Comparison of ENCODE assay signal across 17 cellular contexts in the genomic region with DNA sequence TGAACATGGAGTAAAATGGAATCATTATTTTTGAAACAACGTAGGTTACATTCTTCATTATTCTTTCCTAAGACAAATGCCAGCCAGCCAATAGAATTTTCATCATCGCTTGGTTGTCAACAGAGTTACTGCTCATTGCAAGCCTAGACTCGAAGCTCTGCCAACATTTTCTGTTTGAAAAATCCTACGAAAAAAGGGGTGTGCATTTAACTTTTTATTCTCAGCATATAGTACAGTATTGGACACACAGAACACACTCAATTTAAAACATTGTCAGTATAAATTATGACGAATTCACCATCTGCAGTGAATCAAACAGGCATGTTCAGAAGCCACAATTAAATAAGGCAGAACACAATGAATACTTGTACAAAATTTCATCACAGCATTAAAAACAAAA.
DNase-seq lines count a peak whose midpoint lies in the region; ATAC-seq, FAIRE-seq and TF ChIP-seq lines count a peak whose summit lies in the region.
"Had no signal": no experiment of that assay in that cellular context is flagged by ENCODE, and none has a peak within 500 bp of the region (broad histone marks: within the 10 kb centered on the region; RNA-seq: fewer than 3 reads in every experiment).

No MANE protein-coding gene starts in this region.

- no peaks in the 10 kb centered on the region for H3K79me2 ChIP-seq in keratinocyte (ENCODE audit: control insufficient read depth, insufficient read depth, low read length)

- no peak overlapping the region for H3K4me2 ChIP-seq in keratinocyte (ENCODE audit: control insufficient read depth, extremely low read depth, insufficient read depth, low read depth, low read length)
- H3K4me2 ChIP-seq: A549, BLaER1 had no signal

- no peak overlapping the region for H3K27ac ChIP-seq in keratinocyte (ENCODE audit: control insufficient read depth, insufficient read depth, low read length)
- peak overlapping the region; percentile 71 to 82 for H3K27ac ChIP-seq in aorta (ENCODE audit: low read depth in 1 of 2, low read length in 2 of 2)
- H3K27ac ChIP-seq: A549, BLaER1 had no signal

- no peak overlapping the region for H3K27ac Mint-ChIP-seq in activated T-helper 2 cell treated with anti-CD3 and anti-CD28 coated beads, Interferon-gamma antibody, Interleukin-2, Interleukin-4, amounts not matched to agents 10 μg/mL and 5 μg/mL and 100 μg/mL, durations not matched to agents 14 hours and 24 hours and 36 hours
- H3K27ac Mint-ChIP-seq: CD4-positive, CD25-positive, alpha-beta regulatory T cell; IgD-negative memory B cell had no signal

- H3K36me3 ChIP-seq in keratinocyte (ENCODE audit: control insufficient read depth in 2 of 2, extremely low read depth in 1 of 2, insufficient read depth in 2 of 2, low read length in 2 of 2) (no peaks in the 10 kb centered on the region), aorta (ENCODE audit: control insufficient read depth in 1 of 2, insufficient read depth in 2 of 2, low read length in 1 of 2) (no peaks in the 10 kb centered on the region)
- H3K36me3 ChIP-seq: BLaER1, HAP-1 had no signal

- H3K36me3 Mint-ChIP-seq in activated T-helper 2 cell treated with anti-CD3 and anti-CD28 coated beads, Interferon-gamma antibody, Interleukin-2, Interleukin-4, amounts not matched to agents 10 μg/mL and 5 μg/mL and 100 μg/mL, durations not matched to agents 14 hours and 24 hours and 36 hours (ENCODE audit: low read depth), result no peaks in the 10 kb centered on the region
- H3K36me3 Mint-ChIP-seq: CD4-positive, CD25-positive, alpha-beta regulatory T cell; IgD-negative memory B cell had no signal

- no peak overlapping the region for H3K9ac ChIP-seq in keratinocyte (ENCODE audit: control insufficient read depth, extremely low read depth, insufficient read depth, low read length)
- H3K9ac ChIP-seq: BLaER1 had no signal

- TF ChIP-seq CTCF in epithelial cell of esophagus (IDR thresholded peaks at IDR 0.05; ENCODE audit: insufficient read depth, low read depth, low read length, missing control alignments) (no peak), keratinocyte (optimal IDR thresholded peaks at IDR 0.05 in 1 of 3, IDR thresholded peaks at IDR 0.05 in 1 of 3, conservative IDR thresholded peaks at IDR 0.05 in 1 of 3; ENCODE audit: extremely low read depth in 1 of 3, insufficient read depth in 2 of 3, low read length in 3 of 3) (no peak)

- peak; percentile 4 for DNase-seq in epithelial cell of esophagus (ENCODE audit: low read depth)
- DNase-seq in keratinocyte (ENCODE audit: low read depth, low spot score), result no peak
- no peak for DNase-seq in aorta
- no peak for DNase-seq in activated T-helper 2 cell treated with anti-CD3 and anti-CD28 coated beads, Interferon-gamma antibody, Interleukin-2, Interleukin-4, amounts not matched to agents 10 μg/mL and 5 μg/mL and 100 μg/mL, durations not matched to agents 14 hours and 24 hours and 36 hours (ENCODE audit: low spot score)
- no peak for DNase-seq in NCI-H1105 (lab: John Stamatoyannopoulos, UW)
- no peak for DNase-seq in NCI-H345 (lab: John Stamatoyannopoulos, UW)
- DNase-seq in retina, result no peak
- DNase-seq: AML-193; CD4-positive, CD25-positive, alpha-beta regulatory T cell; DMS53; GF-D8; GOT3 had no signal

- dilution Hi-C loops in keratinocyte (cut with MboI; ENCODE audit: extremely low pct_ligation_motif_present, low sequenced_read_pairs), result no loop called here

- no peaks in the 10 kb centered on the region for H3K4me1 Mint-ChIP-seq in activated T-helper 2 cell treated with anti-CD3 and anti-CD28 coated beads, Interferon-gamma antibody, Interleukin-2, Interleukin-4, amounts not matched to agents 10 μg/mL and 5 μg/mL and 100 μg/mL, durations not matched to agents 14 hours and 24 hours and 36 hours (ENCODE audit: low read depth)
- H3K4me1 Mint-ChIP-seq: CD4-positive, CD25-positive, alpha-beta regulatory T cell; IgD-negative memory B cell had no signal

- H3K9me3 Mint-ChIP-seq in activated T-helper 2 cell treated with anti-CD3 and anti-CD28 coated beads, Interferon-gamma antibody, Interleukin-2, Interleukin-4, amounts not matched to agents 10 μg/mL and 5 μg/mL and 100 μg/mL, durations not matched to agents 14 hours and 24 hours and 36 hours, result no peaks in the 10 kb centered on the region
- H3K9me3 Mint-ChIP-seq: IgD-negative memory B cell had no signal

- H3K27me3 Mint-ChIP-seq in activated T-helper 2 cell treated with anti-CD3 and anti-CD28 coated beads, Interferon-gamma antibody, Interleukin-2, Interleukin-4, amounts not matched to agents 10 μg/mL and 5 μg/mL and 100 μg/mL, durations not matched to agents 14 hours and 24 hours and 36 hours (ENCODE audit: low read depth), result no peaks in the 10 kb centered on the region

- H4K20me1 ChIP-seq in keratinocyte (ENCODE audit: control insufficient read depth, extremely low read depth, insufficient read depth, low read length), result no peaks in the 10 kb centered on the region
- H4K20me1 ChIP-seq: BLaER1 had no signal

- H2AFZ ChIP-seq in keratinocyte (ENCODE audit: control insufficient read depth, low read length), result no peak overlapping the region

- intact Hi-C loops in aorta (cut with DNase I), result no loop called here
- intact Hi-C loops in activated T-helper 2 cell treated with anti-CD3 and anti-CD28 coated beads, Interferon-gamma antibody, Interleukin-2, Interleukin-4, amounts not matched to agents 10 μg/mL and 5 μg/mL and 100 μg/mL, durations not matched to agents 14 hours and 24 hours and 36 hours (cut with micrococcal nuclease), result no loop called here

- no peaks in the 10 kb centered on the region for H3K9me1 ChIP-seq in keratinocyte (ENCODE audit: control insufficient read depth, extremely low read depth, insufficient read depth, low read length)

- H3K4me3 ChIP-seq in epithelial cell of esophagus (ENCODE audit: low read length) (no peak overlapping the region), keratinocyte (ENCODE audit: control insufficient read depth in 2 of 3, extremely low read depth in 1 of 3, insufficient read depth in 2 of 3, low read depth in 1 of 3, low read length in 3 of 3) (no peak overlapping the region), aorta (ENCODE audit: low read length in 2 of 2) (no peak overlapping the region)
- H3K4me3 ChIP-seq: A549, BLaER1, HAP-1 had no signal

- no peak overlapping the region for H3K4me3 Mint-ChIP-seq in activated T-helper 2 cell treated with anti-CD3 and anti-CD28 coated beads, Interferon-gamma antibody, Interleukin-2, Interleukin-4, amounts not matched to agents 10 μg/mL and 5 μg/mL and 100 μg/mL, durations not matched to agents 14 hours and 24 hours and 36 hours (ENCODE audit: low read depth)
- H3K4me3 Mint-ChIP-seq: CD4-positive, CD25-positive, alpha-beta regulatory T cell; IgD-negative memory B cell had no signal

- no peaks in the 10 kb centered on the region for H3K27me3 ChIP-seq in keratinocyte (ENCODE audit: control insufficient read depth, extremely low read depth, insufficient read depth, low read length)
- H3K27me3 ChIP-seq in aorta (ENCODE audit: control insufficient read depth in 1 of 2, insufficient read depth in 2 of 2, low read length in 1 of 2), result no peaks in the 10 kb centered on the region
- H3K27me3 ChIP-seq: BLaER1 had no signal

- WGBS in aorta, 2 donors, result 9 to 16% methylated on average over 5 of the region's 5 CpGs

- peak; percentile 51; the same call in 2 of the 3 replicates for ATAC-seq in SK-N-SH treated with all-trans-retinoic acid at 6 μM for 48 hours
- ATAC-seq in aorta (ENCODE audit: low FRiP score), result no peak
- ATAC-seq: A549 had no signal

- H3K9me3 ChIP-seq in keratinocyte (ENCODE audit: control insufficient read depth, low read depth, low read length) (no peaks in the 10 kb centered on the region), aorta (ENCODE audit: control insufficient read depth, low read length) (no peaks in the 10 kb centered on the region)
- H3K9me3 ChIP-seq: A549, BLaER1, HAP-1 had no signal

- FAIRE-seq in keratinocyte (lab: Jason Lieb, UNC), result peak; percentile 44
- FAIRE-seq: A549 had no signal

- H3K4me1 ChIP-seq in keratinocyte (ENCODE audit: control insufficient read depth, extremely low read depth, insufficient read depth, low read length), result no peaks in the 10 kb centered on the region
- peaks cover 5 to 12% of the 10 kb centered on the region in 2 donors for H3K4me1 ChIP-seq in aorta (ENCODE audit: control insufficient read depth in 1 of 2, insufficient read depth in 2 of 2, low read length in 2 of 2)
- H3K4me1 ChIP-seq: A549, BLaER1 had no signal

TF ChIP-seq in SK-N-SH treated with all-trans-retinoic acid at 6 μM for 48 hours, 23 proteins besides CTCF, POLR2A, EP300 and RAD21 (continues in another document):
- TF ChIP-seq CSDC2 (CRISPR knock-in tag; IDR thresholded peaks at IDR 0.05) (no peak), ESRRG (CRISPR knock-in tag; IDR thresholded peaks at IDR 0.05) (no peak), BACH2 (CRISPR knock-in tag; IDR thresholded peaks at IDR 0.05; ENCODE audit: borderline replicate concordance) (no peak), ZNF565 (CRISPR knock-in tag; conservative IDR thresholded peaks at IDR 0.05; ENCODE audit: low read depth) (no peak), TOX (CRISPR knock-in tag; IDR thresholded peaks at IDR 0.05; ENCODE audit: borderline replicate concordance) (no peak)
- TF ChIP-seq, protein P1, sequence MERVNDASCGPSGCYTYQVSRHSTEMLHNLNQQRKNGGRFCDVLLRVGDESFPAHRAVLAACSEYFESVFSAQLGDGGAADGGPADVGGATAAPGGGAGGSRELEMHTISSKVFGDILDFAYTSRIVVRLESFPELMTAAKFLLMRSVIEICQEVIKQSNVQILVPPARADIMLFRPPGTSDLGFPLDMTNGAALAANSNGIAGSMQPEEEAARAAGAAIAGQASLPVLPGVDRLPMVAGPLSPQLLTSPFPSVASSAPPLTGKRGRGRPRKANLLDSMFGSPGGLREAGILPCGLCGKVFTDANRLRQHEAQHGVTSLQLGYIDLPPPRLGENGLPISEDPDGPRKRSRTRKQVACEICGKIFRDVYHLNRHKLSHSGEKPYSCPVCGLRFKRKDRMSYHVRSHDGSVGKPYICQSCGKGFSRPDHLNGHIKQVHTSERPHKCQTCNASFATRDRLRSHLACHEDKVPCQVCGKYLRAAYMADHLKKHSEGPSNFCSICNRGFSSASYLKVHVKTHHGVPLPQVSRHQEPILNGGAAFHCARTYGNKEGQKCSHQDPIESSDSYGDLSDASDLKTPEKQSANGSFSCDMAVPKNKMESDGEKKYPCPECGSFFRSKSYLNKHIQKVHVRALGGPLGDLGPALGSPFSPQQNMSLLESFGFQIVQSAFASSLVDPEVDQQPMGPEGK (CRISPR knock-in tag; IDR thresholded peaks at IDR 0.05; ENCODE audit: borderline replicate concordance), result no peak; the same call in 1 of the 2 replicates
